13 cellular contexts compared by ENCODE assay signal in genomic region chr5:116013931-116014330, GRCh38. TPM values are rescaled to one million over a fixed set of nuclear protein-coding genes. Genes with fewer than 3 reads are reported as not detected.
DNase-seq lines count a peak whose midpoint lies in the region; TF ChIP-seq lines count a peak whose summit lies in the region.
"Had no signal": no experiment of that assay in that cellular context is flagged by ENCODE, and none has a peak within 500 bp of the region (broad histone marks: within the 10 kb centered on the region; RNA-seq: fewer than 3 reads in every experiment).

No MANE protein-coding gene starts in this region.

- peak overlapping the region; percentile 50; the same call in 1 of the 2 replicates for H3K27ac ChIP-seq in SK-N-MC

- H3K9me3 Mint-ChIP-seq in nephron: no peaks in the 10 kb centered on the region
- H3K9me3 Mint-ChIP-seq in activated naive CD4-positive, alpha-beta T cell treated with anti-CD3 and anti-CD28 coated beads for 36 hours: no peaks in the 10 kb centered on the region

- no peaks in the 10 kb centered on the region for H3K9me3 ChIP-seq in SK-N-MC (ENCODE audit: low read depth, low read length)

- H3K27ac Mint-ChIP-seq in nephron: peak overlapping the region in 2 of 3 experiments; percentile 16 to 63
- H3K27ac Mint-ChIP-seq in activated naive CD4-positive, alpha-beta T cell treated with anti-CD3 and anti-CD28 coated beads for 36 hours: no peak overlapping the region
- H3K27ac Mint-ChIP-seq: CD14-positive monocyte had no signal

- no peak overlapping the region for H3K4me3 ChIP-seq in SK-N-MC
- no peak overlapping the region for H3K4me3 ChIP-seq in fibroblast of the aortic adventitia (ENCODE audit: low read depth, low read length)

- H3K9ac ChIP-seq in SK-N-MC (ENCODE audit: insufficient read length): no peak overlapping the region

- DNase-seq in SK-N-MC (ENCODE audit: low read depth, low spot score) (no peak), fibroblast of the aortic adventitia (ENCODE audit: low read depth) (peak; percentile 25), NCI-H82 (lab: John Stamatoyannopoulos, UW) (no peak), inferior parietal cortex (ENCODE audit: extremely low spot score) (no peak)
- DNase-seq in activated naive CD4-positive, alpha-beta T cell treated with anti-CD3 and anti-CD28 coated beads for 36 hours: no peak
- DNase-seq: DMS53, GF-D8 had no signal

- H3K36me3 ChIP-seq in SK-N-MC (ENCODE audit: insufficient read depth, low read length): no peaks in the 10 kb centered on the region

- intact Hi-C loops in activated naive CD4-positive, alpha-beta T cell treated with anti-CD3 and anti-CD28 coated beads for 36 hours (cut with micrococcal nuclease): no loop called here

- CTCF ChIA-PET in activated naive CD4-positive, alpha-beta T cell treated with anti-CD3 and anti-CD28 coated beads for 36 hours (lab: Charles Lee): no interaction called here

- no peaks in the 10 kb centered on the region for H3K36me3 Mint-ChIP-seq in nephron (ENCODE audit: low read depth)
- H3K36me3 Mint-ChIP-seq in activated naive CD4-positive, alpha-beta T cell treated with anti-CD3 and anti-CD28 coated beads for 36 hours (ENCODE audit: low read depth): no peaks in the 10 kb centered on the region
- H3K36me3 Mint-ChIP-seq: CD14-positive monocyte had no signal

- peaks cover 5% of the 10 kb centered on the region for H3K4me1 Mint-ChIP-seq in nephron
- no peaks in the 10 kb centered on the region for H3K4me1 Mint-ChIP-seq in activated naive CD4-positive, alpha-beta T cell treated with anti-CD3 and anti-CD28 coated beads for 36 hours (ENCODE audit: low read depth)
- H3K4me1 Mint-ChIP-seq: CD14-positive monocyte had no signal

- H3K27me3 Mint-ChIP-seq in nephron (ENCODE audit: low read depth): no peaks in the 10 kb centered on the region
- H3K27me3 Mint-ChIP-seq in activated naive CD4-positive, alpha-beta T cell treated with anti-CD3 and anti-CD28 coated beads for 36 hours (ENCODE audit: low read depth): peaks cover 3% of the 10 kb centered on the region

- no peak for TF ChIP-seq CTCF in fibroblast of the aortic adventitia (IDR thresholded peaks at IDR 0.05; ENCODE audit: insufficient read depth, low read length)
- no peak for TF ChIP-seq CTCF in nephron (IDR thresholded peaks at IDR 0.05; ENCODE audit: unreplicated experiment in 3 of 3)

- H3K4me3 Mint-ChIP-seq in nephron: no peak overlapping the region
- H3K4me3 Mint-ChIP-seq in activated naive CD4-positive, alpha-beta T cell treated with anti-CD3 and anti-CD28 coated beads for 36 hours: no peak overlapping the region
- H3K4me3 Mint-ChIP-seq: CD14-positive monocyte had no signal

RNA-seq across cellular contexts. Expression of gene ARL14EPL, which starts 18.3 kb away (rescaled TPM):
- 0.18 TPM in 1 of 2 replicates, not detected in the other for total RNA-seq in fibroblast of the aortic adventitia (ENCODE audit: low replicate concordance)
- not detected for total RNA-seq in activated naive CD4-positive, alpha-beta T cell treated with anti-CD3 and anti-CD28 coated beads for 36 hours
- total RNA-seq: A673, H7, HT-29, IMR-90 had no signal

RNA-seq across cellular contexts. Expression of gene LVRN, which starts 51.7 kb away (rescaled TPM):
- total RNA-seq in fibroblast of the aortic adventitia (ENCODE audit: low replicate concordance): 0.90 TPM in 1 of 2 replicates, not detected in the other
- not detected for total RNA-seq in activated naive CD4-positive, alpha-beta T cell treated with anti-CD3 and anti-CD28 coated beads for 36 hours
- total RNA-seq: A673, HT-29 had no signal
